In the genomic region with DNA sequence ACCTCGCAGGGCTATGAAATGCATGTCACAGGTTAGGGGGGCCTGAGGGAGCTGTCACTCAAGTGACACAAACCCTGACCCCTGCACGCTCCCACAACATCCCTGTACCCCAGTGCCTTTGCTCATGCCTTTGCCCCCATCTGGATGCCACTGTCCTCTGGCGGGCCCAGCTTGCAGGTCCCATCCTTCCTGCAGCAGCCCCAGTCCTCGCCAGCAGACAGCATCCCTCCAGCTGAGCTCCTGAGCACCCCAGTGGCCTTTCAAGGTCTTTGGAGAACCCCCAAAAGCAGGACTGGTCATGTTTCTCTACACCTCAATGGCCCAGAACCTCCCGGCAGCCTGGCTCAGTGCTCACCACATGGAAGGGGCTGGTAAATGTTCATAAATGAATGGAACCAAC, we compare ENCODE assay signal across 1 cellular context.
TF ChIP-seq lines count a peak whose summit lies in the region.

No MANE protein-coding gene starts in this region.

TF ChIP-seq in GM12878, 131 proteins besides CTCF, POLR2A, EP300 and RAD21 (continued from another document):
- TF ChIP-seq, protein P1, sequence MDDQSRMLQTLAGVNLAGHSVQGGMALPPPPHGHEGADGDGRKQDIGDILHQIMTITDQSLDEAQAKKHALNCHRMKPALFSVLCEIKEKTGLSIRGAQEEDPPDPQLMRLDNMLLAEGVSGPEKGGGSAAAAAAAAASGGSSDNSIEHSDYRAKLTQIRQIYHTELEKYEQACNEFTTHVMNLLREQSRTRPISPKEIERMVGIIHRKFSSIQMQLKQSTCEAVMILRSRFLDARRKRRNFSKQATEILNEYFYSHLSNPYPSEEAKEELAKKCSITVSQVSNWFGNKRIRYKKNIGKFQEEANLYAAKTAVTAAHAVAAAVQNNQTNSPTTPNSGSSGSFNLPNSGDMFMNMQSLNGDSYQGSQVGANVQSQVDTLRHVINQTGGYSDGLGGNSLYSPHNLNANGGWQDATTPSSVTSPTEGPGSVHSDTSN (IDR thresholded peaks at IDR 0.05; ENCODE audit: insufficient replicate concordance, low read depth, low read length) = no peak
- TF ChIP-seq, protein P2, sequence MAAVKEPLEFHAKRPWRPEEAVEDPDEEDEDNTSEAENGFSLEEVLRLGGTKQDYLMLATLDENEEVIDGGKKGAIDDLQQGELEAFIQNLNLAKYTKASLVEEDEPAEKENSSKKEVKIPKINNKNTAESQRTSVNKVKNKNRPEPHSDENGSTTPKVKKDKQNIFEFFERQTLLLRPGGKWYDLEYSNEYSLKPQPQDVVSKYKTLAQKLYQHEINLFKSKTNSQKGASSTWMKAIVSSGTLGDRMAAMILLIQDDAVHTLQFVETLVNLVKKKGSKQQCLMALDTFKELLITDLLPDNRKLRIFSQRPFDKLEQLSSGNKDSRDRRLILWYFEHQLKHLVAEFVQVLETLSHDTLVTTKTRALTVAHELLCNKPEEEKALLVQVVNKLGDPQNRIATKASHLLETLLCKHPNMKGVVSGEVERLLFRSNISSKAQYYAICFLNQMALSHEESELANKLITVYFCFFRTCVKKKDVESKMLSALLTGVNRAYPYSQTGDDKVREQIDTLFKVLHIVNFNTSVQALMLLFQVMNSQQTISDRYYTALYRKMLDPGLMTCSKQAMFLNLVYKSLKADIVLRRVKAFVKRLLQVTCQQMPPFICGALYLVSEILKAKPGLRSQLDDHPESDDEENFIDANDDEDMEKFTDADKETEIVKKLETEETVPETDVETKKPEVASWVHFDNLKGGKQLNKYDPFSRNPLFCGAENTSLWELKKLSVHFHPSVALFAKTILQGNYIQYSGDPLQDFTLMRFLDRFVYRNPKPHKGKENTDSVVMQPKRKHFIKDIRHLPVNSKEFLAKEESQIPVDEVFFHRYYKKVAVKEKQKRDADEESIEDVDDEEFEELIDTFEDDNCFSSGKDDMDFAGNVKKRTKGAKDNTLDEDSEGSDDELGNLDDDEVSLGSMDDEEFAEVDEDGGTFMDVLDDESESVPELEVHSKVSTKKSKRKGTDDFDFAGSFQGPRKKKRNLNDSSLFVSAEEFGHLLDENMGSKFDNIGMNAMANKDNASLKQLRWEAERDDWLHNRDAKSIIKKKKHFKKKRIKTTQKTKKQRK (IDR thresholded peaks at IDR 0.05; ENCODE audit: low read depth, low read length) = no peak
- TF ChIP-seq, protein P3, sequence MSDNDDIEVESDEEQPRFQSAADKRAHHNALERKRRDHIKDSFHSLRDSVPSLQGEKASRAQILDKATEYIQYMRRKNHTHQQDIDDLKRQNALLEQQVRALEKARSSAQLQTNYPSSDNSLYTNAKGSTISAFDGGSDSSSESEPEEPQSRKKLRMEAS (IDR thresholded peaks at IDR 0.05; ENCODE audit: low read depth, low read length) = no peak
- no peak for TF ChIP-seq PAX5 (IDR thresholded peaks at IDR 0.05; ENCODE audit: borderline replicate concordance, low read depth, low read length)
- TF ChIP-seq, protein P4, sequence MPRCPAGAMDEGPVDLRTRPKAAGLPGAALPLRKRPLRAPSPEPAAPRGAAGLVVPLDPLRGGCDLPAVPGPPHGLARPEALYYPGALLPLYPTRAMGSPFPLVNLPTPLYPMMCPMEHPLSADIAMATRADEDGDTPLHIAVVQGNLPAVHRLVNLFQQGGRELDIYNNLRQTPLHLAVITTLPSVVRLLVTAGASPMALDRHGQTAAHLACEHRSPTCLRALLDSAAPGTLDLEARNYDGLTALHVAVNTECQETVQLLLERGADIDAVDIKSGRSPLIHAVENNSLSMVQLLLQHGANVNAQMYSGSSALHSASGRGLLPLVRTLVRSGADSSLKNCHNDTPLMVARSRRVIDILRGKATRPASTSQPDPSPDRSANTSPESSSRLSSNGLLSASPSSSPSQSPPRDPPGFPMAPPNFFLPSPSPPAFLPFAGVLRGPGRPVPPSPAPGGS (IDR thresholded peaks at IDR 0.05; ENCODE audit: borderline replicate concordance, insufficient read depth, low read depth, low read length, poor library complexity, severe bottlenecking) = no peak
- no peak for TF ChIP-seq SRF (IDR thresholded peaks at IDR 0.05; ENCODE audit: low read depth in 2 of 2, low read length in 2 of 2)
- TF ChIP-seq LARP7 (IDR thresholded peaks at IDR 0.05) = no peak
- TF ChIP-seq POLR2AphosphoS5 (IDR thresholded peaks at IDR 0.05; ENCODE audit: low read length) = no peak
